In the genomic region with DNA sequence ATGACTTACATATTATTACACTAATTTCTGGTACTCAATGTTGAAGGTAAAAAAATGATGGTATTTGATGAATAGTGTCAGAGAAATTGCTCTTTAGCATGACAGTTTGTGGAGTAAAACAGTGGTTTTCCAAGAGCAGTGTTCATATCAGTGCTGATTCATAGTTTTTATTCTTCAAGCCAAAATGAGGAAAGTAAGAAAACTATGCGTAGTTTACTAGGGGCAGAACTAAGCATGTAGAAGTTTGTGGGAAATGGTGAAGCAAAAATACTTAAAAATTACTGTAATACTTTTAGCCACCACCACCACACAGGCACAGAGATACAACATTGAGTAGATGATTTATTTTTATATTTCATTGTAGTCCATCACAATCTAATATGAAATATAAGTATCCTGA, we compare ENCODE assay signal across 22 cellular contexts.
"Had no signal": no experiment of that assay in that cellular context is flagged by ENCODE, and none has a peak within 500 bp of the region (broad histone marks: within the 10 kb centered on the region; RNA-seq: fewer than 3 reads in every experiment).

No MANE protein-coding gene starts in this region.

- FAIRE-seq: HepG2 had no signal

- DNase-seq: IMR-90, Karpas-422, KG1, MG63, NCI-H1092, NCI-H1105 treated with DMSO at 0.1 percent for 48 hours, NCI-H1417 treated with DMSO at 0.1 percent for 48 hours, NCI-H146, NCI-H1694 treated with DMSO at 0.1 percent for 48 hours, NCI-H1930, NCI-H2081, NCI-H2107, NCI-H2227 treated with DMSO at 0.1 percent for 48 hours, NCI-H446, NCI-H510A, NCI-H524 treated with DMSO at 0.1 percent for 48 hours, NCI-H69, NCI-H774, PC-3, SHP77, SK-N-SH had no signal

- H3K4me3 ChIP-seq: MG63 had no signal
